7 cellular contexts compared by ENCODE assay signal in genomic region chr1:45518366-45518765, GRCh38. TPM values are rescaled to one million over a fixed set of nuclear protein-coding genes. Genes with fewer than 3 reads are reported as not detected.
DNase-seq lines count a peak whose midpoint lies in the region; ATAC-seq, FAIRE-seq and TF ChIP-seq lines count a peak whose summit lies in the region.
"Not testable (repeated sequence)": the region's sequence is repeated elsewhere in the genome, so short reads cannot be mapped to it uniquely, and the experiment has no call there.
"Had no signal": no experiment of that assay in that cellular context is flagged by ENCODE, and none has a peak within 500 bp of the region (broad histone marks: within the 10 kb centered on the region; RNA-seq: fewer than 3 reads in every experiment).

No MANE protein-coding gene starts in this region.

- intact Hi-C loops in endothelial cell of umbilical vein (cut with micrococcal nuclease): not testable (repeated sequence)

- H3K79me2 ChIP-seq in ACC112 (ENCODE audit: control insufficient read depth, insufficient read depth, low read length, unreplicated experiment): peaks cover 58% of the 10 kb centered on the region
- H3K79me2 ChIP-seq in SK-N-SH (ENCODE audit: insufficient read depth): peaks cover 75% of the 10 kb centered on the region
- H3K79me2 ChIP-seq in endothelial cell of umbilical vein (ENCODE audit: control insufficient read depth, insufficient read depth, low read length): peaks cover 60% of the 10 kb centered on the region

- not testable (repeated sequence) for FAIRE-seq in endothelial cell of umbilical vein (lab: Jason Lieb, UNC)

- H3K9me1 ChIP-seq in endothelial cell of umbilical vein (replicated peaks; ENCODE audit: control insufficient read depth, extremely low read depth, insufficient read depth, low read length): not testable (repeated sequence)

- peaks cover 16% of the 10 kb centered on the region for H3F3A ChIP-seq in SK-N-SH (replicated peaks; ENCODE audit: insufficient read depth)

- H3K4me3 Mint-ChIP-seq in HFFc6: peak overlapping the region; percentile 98; the same call in 1 of the 2 replicates
- H3K4me3 Mint-ChIP-seq in activated T-helper 17 cell treated with anti-CD3 and anti-CD28 coated beads, Interleukin-2, amount 50 U/mL, for 72 hours: peak overlapping the region; percentile 94
- H3K4me3 Mint-ChIP-seq in progenitor cell of endocrine pancreas (ENCODE audit: low read depth): not testable (repeated sequence)

- H3K4me2 ChIP-seq in SK-N-SH (0 out of 2 replicates have a peak overlapping the region, but pooled peaks have one; percentile 90), endothelial cell of umbilical vein (ENCODE audit: insufficient read depth, low read length) (peak overlapping the region; percentile 65)

- H3K4me3 ChIP-seq in ACC112 (ENCODE audit: low read depth, low read length) (peak overlapping the region; percentile 100), SK-N-SH (ENCODE audit: low read depth in 2 of 2, low read length in 1 of 2) (0 out of 4 replicates have a peak overlapping the region, but pooled peaks of 1 of the 2 experiments have one; percentile 17)
- not testable (repeated sequence) for H3K4me3 ChIP-seq in endothelial cell of umbilical vein (replicated peaks in 1 of 3; ENCODE audit: insufficient read depth in 1 of 3, low read depth in 1 of 3, low read length in 3 of 3)

- H3K36me3 Mint-ChIP-seq in HFFc6 (ENCODE audit: low read depth): peaks cover 53% of the 10 kb centered on the region
- peaks cover 89% of the 10 kb centered on the region for H3K36me3 Mint-ChIP-seq in activated T-helper 17 cell treated with anti-CD3 and anti-CD28 coated beads, Interleukin-2, amount 50 U/mL, for 72 hours (ENCODE audit: low read depth)
- peaks cover 26% of the 10 kb centered on the region for H3K36me3 Mint-ChIP-seq in progenitor cell of endocrine pancreas (ENCODE audit: insufficient read depth)

- peaks cover 39% of the 10 kb centered on the region for H4K20me1 ChIP-seq in SK-N-SH (ENCODE audit: insufficient read depth)
- H4K20me1 ChIP-seq in endothelial cell of umbilical vein (replicated peaks; ENCODE audit: control insufficient read depth, extremely low read depth, insufficient read depth, low read length): not testable (repeated sequence)

- H3K4me1 ChIP-seq in ACC112 (ENCODE audit: control insufficient read depth, insufficient read depth, low read length, unreplicated experiment): peaks cover 22% of the 10 kb centered on the region
- peaks cover 6 to 15% of the 10 kb centered on the region in 2 experiments; a peak in 3 of 4 replicates for H3K4me1 ChIP-seq in SK-N-SH (ENCODE audit: control insufficient read depth in 1 of 2, insufficient read depth in 2 of 2, low read depth in 1 of 2, low read length in 1 of 2)
- H3K4me1 ChIP-seq in endothelial cell of umbilical vein (ENCODE audit: control insufficient read depth, extremely low read depth, insufficient read depth, low read length): peaks cover 19% of the 10 kb centered on the region

- H3K4me1 Mint-ChIP-seq in HFFc6 (ENCODE audit: low read depth) (peaks cover 68% of the 10 kb centered on the region), progenitor cell of endocrine pancreas (ENCODE audit: low read depth) (peaks cover 34% of the 10 kb centered on the region)
- H3K4me1 Mint-ChIP-seq in activated T-helper 17 cell treated with anti-CD3 and anti-CD28 coated beads, Interleukin-2, amount 50 U/mL, for 72 hours: peaks cover 32% of the 10 kb centered on the region

- H3K36me3 ChIP-seq in ACC112 (ENCODE audit: insufficient read depth, low read length) (peaks cover 17% of the 10 kb centered on the region), SK-N-SH (replicated peaks in 1 of 2; ENCODE audit: control insufficient read depth in 1 of 2, insufficient read depth in 2 of 2, low read length in 1 of 2) (peaks cover 35 to 48% of the 10 kb centered on the region in 2 experiments), endothelial cell of umbilical vein (ENCODE audit: control insufficient read depth in 2 of 2, extremely low read depth in 1 of 2, insufficient read depth in 2 of 2, low read length in 2 of 2) (peaks cover 28 to 29% of the 10 kb centered on the region in 2 experiments)

- dilution Hi-C loops in endothelial cell of umbilical vein (cut with MboI; ENCODE audit: extremely low pct_ligation_motif_present, low sequenced_read_pairs): not testable (repeated sequence)

- TF ChIP-seq CTCF in HFFc6 (IDR thresholded peaks at IDR 0.05); SK-N-SH (IDR thresholded peaks at IDR 0.05); endothelial cell of umbilical vein (IDR thresholded peaks at IDR 0.05; ENCODE audit: extremely low read depth in 1 of 2, insufficient read depth in 1 of 2, low read depth in 1 of 2, low read length in 2 of 2); progenitor cell of endocrine pancreas (IDR thresholded peaks at IDR 0.05; ENCODE audit: unreplicated experiment): not testable (repeated sequence)

- H2AFZ ChIP-seq in ACC112 (ENCODE audit: low read length, unreplicated experiment); SK-N-SH (ENCODE audit: low read depth); endothelial cell of umbilical vein (ENCODE audit: low read depth, low read length): not testable (repeated sequence)

- POLR2A ChIA-PET in SK-N-SH (lab: Yijun Ruan, JAX): interaction anchor here (1.0 kb wide), 2 partner anchors 14 to 33 kb away, joined by 3 to 5 read pairs; partner anchors contain the start of gene AKR1A1
- POLR2A ChIA-PET in endothelial cell of umbilical vein (lab: Charles Lee): interaction anchor here (0.6 to 5.1 kb wide), 6 partner anchors 27 to 597 kb away, joined by 3 to 83 read pairs (median 4); partner anchors contain the start of genes AKR1A1, MUTYH and TOE1

- not testable (repeated sequence) for TF ChIP-seq POLR2A in endothelial cell of umbilical vein (IDR thresholded peaks at IDR 0.05; ENCODE audit: low read depth, low read length)

- H3K9me3 ChIP-seq in SK-N-SH; endothelial cell of umbilical vein (replicated peaks; ENCODE audit: control insufficient read depth, insufficient read depth, low read length): not testable (repeated sequence)

- BruUV-seq in endothelial cell of umbilical vein (replicated peaks; lab: Mats Ljungman, UMichigan): not testable (repeated sequence)

- not testable (repeated sequence) for H3K9me2 ChIP-seq in SK-N-SH

- not testable (repeated sequence) for H3K27me3 ChIP-seq in ACC112 (ENCODE audit: insufficient read depth, low read length); SK-N-SH (ENCODE audit: insufficient read depth); endothelial cell of umbilical vein (ENCODE audit: control insufficient read depth in 2 of 2, insufficient read depth in 2 of 2, low read length in 2 of 2)

- H3K9me3 Mint-ChIP-seq in HFFc6; activated T-helper 17 cell treated with anti-CD3 and anti-CD28 coated beads, Interleukin-2, amount 50 U/mL, for 72 hours; progenitor cell of endocrine pancreas (ENCODE audit: low read depth): not testable (repeated sequence)

- TF ChIP-seq RAD21 in SK-N-SH (IDR thresholded peaks at IDR 0.05; ENCODE audit: low read length): not testable (repeated sequence)

- peaks cover 17% of the 10 kb centered on the region for H3K27me3 Mint-ChIP-seq in HFFc6 (ENCODE audit: insufficient read depth)
- H3K27me3 Mint-ChIP-seq in activated T-helper 17 cell treated with anti-CD3 and anti-CD28 coated beads, Interleukin-2, amount 50 U/mL, for 72 hours; progenitor cell of endocrine pancreas: not testable (repeated sequence)

- not testable (repeated sequence) for ATAC-seq in activated T-helper 17 cell treated with anti-CD3 and anti-CD28 coated beads, Interleukin-2, amount 50 U/mL, for 72 hours (replicated peaks)

- H3K27ac Mint-ChIP-seq in HFFc6 (peak overlapping the region; percentile 16; the same call in 1 of the 2 replicates), progenitor cell of endocrine pancreas (peak overlapping the region; percentile 39)
- not testable (repeated sequence) for H3K27ac Mint-ChIP-seq in activated T-helper 17 cell treated with anti-CD3 and anti-CD28 coated beads, Interleukin-2, amount 50 U/mL, for 72 hours

- not testable (repeated sequence) for DNase-seq in HFFc6; SK-N-SH; endothelial cell of umbilical vein (ENCODE audit: low read depth, low spot score); progenitor cell of endocrine pancreas (ENCODE audit: low spot score, unreplicated experiment)

- not testable (repeated sequence) for H3K9ac ChIP-seq in SK-N-SH; endothelial cell of umbilical vein (replicated peaks; ENCODE audit: extremely low read depth, insufficient read depth, low read length)

- 91% methylated on average over 4 of the region's 4 CpGs for WGBS in SK-N-SH (ENCODE audit: low lambda C conversion rate)

- TF ChIP-seq EP300 in SK-N-SH (IDR thresholded peaks at IDR 0.05; ENCODE audit: borderline replicate concordance in 1 of 2, low read depth in 1 of 2, low read length in 1 of 2): not testable (repeated sequence)

- CTCF ChIA-PET in SK-N-SH (lab: Yijun Ruan, JAX) (interaction anchor here (1.2 to 3.6 kb wide), 2 partner anchors 25 to 52 kb away, joined by 3 to 18 read pairs; no protein-coding TSS in a partner anchor), endothelial cell of umbilical vein (lab: Charles Lee) (interaction anchor here (1.1 to 4.2 kb wide), 5 partner anchors 8 to 54 kb away, joined by 3 to 25 read pairs (median 5); partner anchors contain the start of gene AKR1A1)

- H3K27ac ChIP-seq in ACC112 (ENCODE audit: low read depth, low read length); endothelial cell of umbilical vein (ENCODE audit: insufficient read depth, low read depth, low read length): not testable (repeated sequence)
- H3K27ac ChIP-seq in SK-N-SH (ENCODE audit: low read depth in 2 of 2, low read length in 1 of 2): 0 out of 4 replicates have a peak overlapping the region, but pooled peaks of 1 of the 2 experiments have one; percentile 35

RNA-seq across cellular contexts. Expression of gene PRDX1, which starts 3.3 kb away (rescaled TPM):
- 1,000 to 10,000 TPM in 3 of 6 experiments, 100 to 1,000 TPM in 3; 798 to 1,123 (median 999) TPM for total RNA-seq in HFFc6 (2021; fragmentation: NEBNext Ultra II Directional; extraction: Animal tissue kit (Norgen Biotek cat#: 25700))
- polyA plus RNA-seq in SK-N-SH (2012; rRNA removed) (467 and 551 TPM in 2 replicates), endothelial cell of umbilical vein (500 and 622 TPM in 2 replicates)
- polyA plus RNA-seq in SK-N-SH (2012; cell fraction: cytosol; rRNA removed): 594 and 715 TPM in 2 replicates
- polyA plus RNA-seq in SK-N-SH (2012; cell fraction: nucleus; rRNA removed): 153 and 277 TPM in 2 replicates
- 100 to 1,000 TPM; 344 to 571 TPM for total RNA-seq in activated T-helper 17 cell treated with anti-CD3 and anti-CD28 coated beads, Interleukin-2, amount 50 U/mL, for 72 hours
- total RNA-seq in endothelial cell of umbilical vein (681 and 685 TPM in 2 replicates), progenitor cell of endocrine pancreas (308 and 331 TPM in 2 replicates)
- polyA plus RNA-seq in endothelial cell of umbilical vein (2011; cell fraction: cytosol; rRNA removed): 609 and 648 TPM in 2 replicates
- polyA plus RNA-seq in endothelial cell of umbilical vein (2011; cell fraction: nucleus; rRNA removed): 266 and 322 TPM in 2 replicates
- 755 and 1,222 TPM in 2 replicates for polyA plus RNA-seq in endothelial cell of umbilical vein (2012)
- polyA minus RNA-seq in endothelial cell of umbilical vein: 370 and 390 TPM in 2 replicates
- 392 TPM for polyA minus RNA-seq in endothelial cell of umbilical vein (2011; cell fraction: cytosol; rRNA and poly(A)+ RNA removed)
- polyA minus RNA-seq in endothelial cell of umbilical vein (2011; cell fraction: nucleus; rRNA and poly(A)+ RNA removed): 79.7 and 90.1 TPM in 2 replicates

RNA-seq across cellular contexts. Expression of gene MMACHC, which starts 18.3 kb away (rescaled TPM):
- 10 to 100 TPM; 11.1 to 12.9 (median 12.4) TPM for total RNA-seq in HFFc6 (2021; fragmentation: NEBNext Ultra II Directional; extraction: Animal tissue kit (Norgen Biotek cat#: 25700))
- polyA plus RNA-seq in SK-N-SH (2012; rRNA removed) (4.0 and 4.3 TPM in 2 replicates), endothelial cell of umbilical vein (4.6 and 4.7 TPM in 2 replicates)
- polyA plus RNA-seq in SK-N-SH (2012; cell fraction: cytosol; rRNA removed): 1.8 and 2.5 TPM in 2 replicates
- 2.7 and 3.2 TPM in 2 replicates for polyA plus RNA-seq in SK-N-SH (2012; cell fraction: nucleus; rRNA removed)
- 1 to 10 TPM; 3.7 to 4.9 TPM for total RNA-seq in activated T-helper 17 cell treated with anti-CD3 and anti-CD28 coated beads, Interleukin-2, amount 50 U/mL, for 72 hours
- total RNA-seq in endothelial cell of umbilical vein (6.0 and 6.9 TPM in 2 replicates), progenitor cell of endocrine pancreas (10.0 and 11.3 TPM in 2 replicates)
- 3.0 and 3.1 TPM in 2 replicates for polyA plus RNA-seq in endothelial cell of umbilical vein (2011; cell fraction: cytosol; rRNA removed)
- polyA plus RNA-seq in endothelial cell of umbilical vein (2011; cell fraction: nucleus; rRNA removed): 1.3 and 2.1 TPM in 2 replicates
- 3.2 and 3.4 TPM in 2 replicates for polyA plus RNA-seq in endothelial cell of umbilical vein (2012)
- 6.5 and 10.5 TPM in 2 replicates for polyA minus RNA-seq in endothelial cell of umbilical vein
- polyA minus RNA-seq in endothelial cell of umbilical vein (2011; cell fraction: cytosol; rRNA and poly(A)+ RNA removed): 12.4 TPM
- 0.82 and 1.5 TPM in 2 replicates for polyA minus RNA-seq in endothelial cell of umbilical vein (2011; cell fraction: nucleus; rRNA and poly(A)+ RNA removed)

RNA-seq across cellular contexts. Expression of gene CCDC163, which starts 18.5 kb away (rescaled TPM):
- total RNA-seq in HFFc6 (2021; fragmentation: NEBNext Ultra II Directional; extraction: Animal tissue kit (Norgen Biotek cat#: 25700)): 1 to 10 TPM; 1.3 to 2.4 (median 1.7) TPM
- polyA plus RNA-seq in SK-N-SH (2012; rRNA removed): 1.1 and 1.6 TPM in 2 replicates
- polyA plus RNA-seq in SK-N-SH (2012; cell fraction: cytosol; rRNA removed): 0.93 and 1.1 TPM in 2 replicates
- polyA plus RNA-seq in SK-N-SH (2012; cell fraction: nucleus; rRNA removed): 0.58 and 0.98 TPM in 2 replicates
- 1 to 10 TPM; 3.4 TPM for total RNA-seq in activated T-helper 17 cell treated with anti-CD3 and anti-CD28 coated beads, Interleukin-2, amount 50 U/mL, for 72 hours
- total RNA-seq in endothelial cell of umbilical vein: 2.0 and 2.6 TPM in 2 replicates
- polyA plus RNA-seq in endothelial cell of umbilical vein: 2.3 and 2.7 TPM in 2 replicates
- 1.8 and 2.0 TPM in 2 replicates for polyA plus RNA-seq in endothelial cell of umbilical vein (2011; cell fraction: cytosol; rRNA removed)
- 0.84 and 1.3 TPM in 2 replicates for polyA plus RNA-seq in endothelial cell of umbilical vein (2011; cell fraction: nucleus; rRNA removed)
- 1.7 and 2.3 TPM in 2 replicates for polyA plus RNA-seq in endothelial cell of umbilical vein (2012)
- polyA minus RNA-seq in endothelial cell of umbilical vein: 2.1 and 2.9 TPM in 2 replicates
- 2.9 TPM for polyA minus RNA-seq in endothelial cell of umbilical vein (2011; cell fraction: cytosol; rRNA and poly(A)+ RNA removed)
- 0.77 and 1.3 TPM in 2 replicates for polyA minus RNA-seq in endothelial cell of umbilical vein (2011; cell fraction: nucleus; rRNA and poly(A)+ RNA removed)
- total RNA-seq in progenitor cell of endocrine pancreas: 2.6 and 2.8 TPM in 2 replicates
- total RNA-seq: skeletal muscle tissue had no signal

RNA-seq across cellular contexts. Expression of gene TESK2, which starts 27.4 kb away (rescaled TPM):
- 1 to 10 TPM in 2 of 6 experiments, under 1 TPM in 4; 0.54 to 1.4 (median 0.82) TPM for total RNA-seq in HFFc6 (2021; fragmentation: NEBNext Ultra II Directional; extraction: Animal tissue kit (Norgen Biotek cat#: 25700))
- 1.3 TPM in 2 replicates for polyA plus RNA-seq in SK-N-SH (2012; rRNA removed)
- 1.1 TPM in 2 replicates for polyA plus RNA-seq in SK-N-SH (2012; cell fraction: cytosol; rRNA removed)
- 2.5 and 3.2 TPM in 2 replicates for polyA plus RNA-seq in SK-N-SH (2012; cell fraction: nucleus; rRNA removed)
- total RNA-seq in activated T-helper 17 cell treated with anti-CD3 and anti-CD28 coated beads, Interleukin-2, amount 50 U/mL, for 72 hours: 1 to 10 TPM; 2.7 to 8.9 TPM
- total RNA-seq in endothelial cell of umbilical vein: 2.1 and 2.2 TPM in 2 replicates
- 2.3 and 2.6 TPM in 2 replicates for polyA plus RNA-seq in endothelial cell of umbilical vein
- 2.4 and 2.5 TPM in 2 replicates for polyA plus RNA-seq in endothelial cell of umbilical vein (2011; cell fraction: cytosol; rRNA removed)
- polyA plus RNA-seq in endothelial cell of umbilical vein (2011; cell fraction: nucleus; rRNA removed): 3.1 and 4.9 TPM in 2 replicates
- 0.78 and 1.1 TPM in 2 replicates for polyA plus RNA-seq in endothelial cell of umbilical vein (2012)
- polyA minus RNA-seq in endothelial cell of umbilical vein: 2.7 TPM in 2 replicates
- 1.3 TPM for polyA minus RNA-seq in endothelial cell of umbilical vein (2011; cell fraction: cytosol; rRNA and poly(A)+ RNA removed)
- polyA minus RNA-seq in endothelial cell of umbilical vein (2011; cell fraction: nucleus; rRNA and poly(A)+ RNA removed): 1.3 and 2.1 TPM in 2 replicates
- total RNA-seq in progenitor cell of endocrine pancreas: 9.4 and 9.5 TPM in 2 replicates

RNA-seq across cellular contexts. Expression of gene AKR1A1, which starts 32.3 kb away (rescaled TPM):
- total RNA-seq in HFFc6 (2021; fragmentation: NEBNext Ultra II Directional; extraction: Animal tissue kit (Norgen Biotek cat#: 25700)): 100 to 1,000 TPM; 105 to 125 (median 119) TPM
- polyA plus RNA-seq in SK-N-SH (2012; rRNA removed) (156 and 185 TPM in 2 replicates), endothelial cell of umbilical vein (216 and 227 TPM in 2 replicates)
- polyA plus RNA-seq in SK-N-SH (2012; cell fraction: cytosol; rRNA removed): 111 and 140 TPM in 2 replicates
- 215 and 220 TPM in 2 replicates for polyA plus RNA-seq in SK-N-SH (2012; cell fraction: nucleus; rRNA removed)
- 100 to 1,000 TPM; 121 to 151 TPM for total RNA-seq in activated T-helper 17 cell treated with anti-CD3 and anti-CD28 coated beads, Interleukin-2, amount 50 U/mL, for 72 hours
- total RNA-seq in endothelial cell of umbilical vein (166 and 172 TPM in 2 replicates), progenitor cell of endocrine pancreas (213 and 214 TPM in 2 replicates)
- polyA plus RNA-seq in endothelial cell of umbilical vein (2011; cell fraction: cytosol; rRNA removed): 211 and 221 TPM in 2 replicates
- 187 and 203 TPM in 2 replicates for polyA plus RNA-seq in endothelial cell of umbilical vein (2011; cell fraction: nucleus; rRNA removed)
- polyA plus RNA-seq in endothelial cell of umbilical vein (2012): 109 and 119 TPM in 2 replicates
- polyA minus RNA-seq in endothelial cell of umbilical vein: 183 and 200 TPM in 2 replicates
- polyA minus RNA-seq in endothelial cell of umbilical vein (2011; cell fraction: cytosol; rRNA and poly(A)+ RNA removed): 71.2 TPM
- polyA minus RNA-seq in endothelial cell of umbilical vein (2011; cell fraction: nucleus; rRNA and poly(A)+ RNA removed): 47.4 and 57.1 TPM in 2 replicates
